Comparison of ENCODE assay signal across 23 cellular contexts in the genomic region with DNA sequence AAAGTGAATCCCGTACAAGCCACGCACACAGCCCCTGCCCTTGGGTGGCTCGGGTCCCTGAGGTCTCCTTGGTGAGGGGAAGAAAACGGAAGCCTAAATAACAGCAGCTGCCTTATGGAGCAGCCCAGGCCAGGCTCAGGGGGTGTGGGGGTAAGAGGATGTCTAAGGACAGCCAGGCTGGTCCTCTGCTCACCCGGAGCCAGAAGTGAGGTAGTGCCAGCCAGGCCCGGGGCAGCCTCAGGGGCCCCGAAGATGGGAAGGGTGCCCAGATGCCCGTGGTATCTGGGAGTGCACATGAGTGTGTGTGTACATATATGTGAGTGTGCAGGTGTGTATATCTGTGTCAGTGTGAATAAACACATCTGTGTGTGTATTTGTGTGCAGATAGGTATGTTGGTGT.
"Had no signal": no experiment of that assay in that cellular context is flagged by ENCODE, and none has a peak within 500 bp of the region (broad histone marks: within the 10 kb centered on the region; RNA-seq: fewer than 3 reads in every experiment).

No MANE protein-coding gene starts in this region.

- H3K4me3 Mint-ChIP-seq: activated CD4-positive, alpha-beta T cell treated with anti-CD3 and anti-CD28 coated beads, Interleukin-2, amount 10 ng/mL, durations not matched to agents 7 days and 5 days; activated CD8-positive, alpha-beta T cell treated with anti-CD3 and anti-CD28 coated beads, Interleukin-2, amount 10 ng/mL, durations not matched to agents 7 days and 5 days; activated naive CD4-positive, alpha-beta T cell treated with anti-CD3 and anti-CD28 coated beads, Interleukin-2, amount 10 ng/mL, durations not matched to agents 7 days and 5 days; activated naive CD8-positive, alpha-beta T cell; activated naive CD8-positive, alpha-beta T cell treated with anti-CD3 and anti-CD28 coated beads, Interleukin-2, amount 50 U/mL, for 24 hours; activated T-cell treated with anti-CD3 and anti-CD28 coated beads, Interleukin-2, amount 50 U/mL, for 24 hours; brain; T-helper 2 cell treated with Interferon-gamma antibody and Interleukin-4, amounts not matched to agents 5 μg/mL and 100 μg/mL, for 36 hours had no signal

- H3K36me3 ChIP-seq: SJCRH30 had no signal

- H3K27me3 Mint-ChIP-seq: activated CD4-positive, alpha-beta T cell treated with anti-CD3 and anti-CD28 coated beads, Interleukin-2, amount 10 ng/mL, durations not matched to agents 7 days and 5 days had no signal

- DNase-seq: activated CD4-positive, alpha-beta T cell treated with anti-CD3 and anti-CD28 coated beads, Interleukin-2, amount 10 ng/mL, durations not matched to agents 7 days and 5 days; activated CD4-positive, alpha-beta T cell treated with anti-CD3 and anti-CD28 coated beads, Interleukin-2, amount 50 U/mL, for 48 hours; activated CD8-positive, alpha-beta T cell treated with anti-CD3 and anti-CD28 coated beads, Interleukin-2, amount 10 ng/mL, durations not matched to agents 7 days and 5 days; activated naive CD4-positive, alpha-beta T cell treated with anti-CD3 and anti-CD28 coated beads, Interleukin-2, amount 10 ng/mL, durations not matched to agents 7 days and 5 days; activated naive CD8-positive, alpha-beta T cell treated with anti-CD3 and anti-CD28 coated beads, Interleukin-2, amount 50 U/mL, for 24 hours; activated T-cell treated with anti-CD3 and anti-CD28 coated beads, Interleukin-2, amount 50 U/mL, for 24 hours; anterior cingulate cortex; NCI-H1092 treated with DMSO at 0.1 percent for 48 hours; NCI-H1417 treated with DMSO at 0.1 percent for 48 hours; NCI-H1694; NCI-H1930; NCI-H2081 treated with DMSO at 0.1 percent for 48 hours; NCI-H345; NCI-H524 treated with DMSO at 0.1 percent for 48 hours; SHP77; SJCRH30 had no signal

- H3K4me3 ChIP-seq: K562, SJCRH30, SK-N-MC had no signal

- H3K36me3 Mint-ChIP-seq: activated naive CD4-positive, alpha-beta T cell treated with anti-CD3 and anti-CD28 coated beads, Interleukin-2, amount 10 ng/mL, durations not matched to agents 7 days and 5 days; activated naive CD8-positive, alpha-beta T cell; brain had no signal

- H3K9me3 Mint-ChIP-seq: activated CD4-positive, alpha-beta T cell treated with anti-CD3 and anti-CD28 coated beads, Interleukin-2, amount 10 ng/mL, durations not matched to agents 7 days and 5 days; activated naive CD4-positive, alpha-beta T cell treated with anti-CD3 and anti-CD28 coated beads, Interleukin-2, amount 10 ng/mL, durations not matched to agents 7 days and 5 days; activated naive CD8-positive, alpha-beta T cell treated with anti-CD3 and anti-CD28 coated beads, Interleukin-2, amount 50 U/mL, for 24 hours; activated T-cell treated with anti-CD3 and anti-CD28 coated beads, Interleukin-2, amount 50 U/mL, for 24 hours; activated T-helper 2 cell treated with anti-CD3 and anti-CD28 coated beads, Interferon-gamma antibody, Interleukin-2, Interleukin-4, amounts not matched to agents 10 μg/mL and 5 μg/mL and 100 μg/mL, durations not matched to agents 14 hours and 24 hours and 36 hours; brain; T-helper 2 cell treated with Interferon-gamma antibody and Interleukin-4, amounts not matched to agents 5 μg/mL and 100 μg/mL, for 36 hours had no signal

- H3K27ac ChIP-seq: SJCRH30, SK-N-MC had no signal

- ATAC-seq: activated CD8-positive, alpha-beta T cell treated with anti-CD3 and anti-CD28 coated beads, Interleukin-2, amount 10 ng/mL, durations not matched to agents 7 days and 5 days; activated naive CD8-positive, alpha-beta T cell treated with anti-CD3 and anti-CD28 coated beads, Interleukin-2, amount 50 U/mL, for 24 hours; K562; Panc1 had no signal

- H3K9me3 ChIP-seq: SJCRH30 had no signal

- H3K4me1 ChIP-seq: SJCRH30 had no signal

- H3K27ac Mint-ChIP-seq: activated CD4-positive, alpha-beta T cell treated with anti-CD3 and anti-CD28 coated beads, Interleukin-2, amount 10 ng/mL, durations not matched to agents 7 days and 5 days; activated CD8-positive, alpha-beta T cell treated with anti-CD3 and anti-CD28 coated beads, Interleukin-2, amount 10 ng/mL, durations not matched to agents 7 days and 5 days; activated naive CD4-positive, alpha-beta T cell treated with anti-CD3 and anti-CD28 coated beads, Interleukin-2, amount 10 ng/mL, durations not matched to agents 7 days and 5 days; activated naive CD8-positive, alpha-beta T cell; activated naive CD8-positive, alpha-beta T cell treated with anti-CD3 and anti-CD28 coated beads, Interleukin-2, amount 50 U/mL, for 24 hours; activated T-cell treated with anti-CD3 and anti-CD28 coated beads, Interleukin-2, amount 50 U/mL, for 24 hours; activated T-helper 2 cell treated with anti-CD3 and anti-CD28 coated beads, Interferon-gamma antibody, Interleukin-2, Interleukin-4, amounts not matched to agents 10 μg/mL and 5 μg/mL and 100 μg/mL, durations not matched to agents 14 hours and 24 hours and 36 hours; T-helper 2 cell treated with Interferon-gamma antibody and Interleukin-4, amounts not matched to agents 5 μg/mL and 100 μg/mL, for 36 hours had no signal

- H3K4me1 Mint-ChIP-seq: activated CD4-positive, alpha-beta T cell treated with anti-CD3 and anti-CD28 coated beads, Interleukin-2, amount 10 ng/mL, durations not matched to agents 7 days and 5 days; activated naive CD4-positive, alpha-beta T cell treated with anti-CD3 and anti-CD28 coated beads, Interleukin-2, amount 10 ng/mL, durations not matched to agents 7 days and 5 days; activated naive CD8-positive, alpha-beta T cell treated with anti-CD3 and anti-CD28 coated beads, Interleukin-2, amount 50 U/mL, for 24 hours had no signal
